Comparison of ENCODE assay signal across 2 cellular contexts in the genomic region with DNA sequence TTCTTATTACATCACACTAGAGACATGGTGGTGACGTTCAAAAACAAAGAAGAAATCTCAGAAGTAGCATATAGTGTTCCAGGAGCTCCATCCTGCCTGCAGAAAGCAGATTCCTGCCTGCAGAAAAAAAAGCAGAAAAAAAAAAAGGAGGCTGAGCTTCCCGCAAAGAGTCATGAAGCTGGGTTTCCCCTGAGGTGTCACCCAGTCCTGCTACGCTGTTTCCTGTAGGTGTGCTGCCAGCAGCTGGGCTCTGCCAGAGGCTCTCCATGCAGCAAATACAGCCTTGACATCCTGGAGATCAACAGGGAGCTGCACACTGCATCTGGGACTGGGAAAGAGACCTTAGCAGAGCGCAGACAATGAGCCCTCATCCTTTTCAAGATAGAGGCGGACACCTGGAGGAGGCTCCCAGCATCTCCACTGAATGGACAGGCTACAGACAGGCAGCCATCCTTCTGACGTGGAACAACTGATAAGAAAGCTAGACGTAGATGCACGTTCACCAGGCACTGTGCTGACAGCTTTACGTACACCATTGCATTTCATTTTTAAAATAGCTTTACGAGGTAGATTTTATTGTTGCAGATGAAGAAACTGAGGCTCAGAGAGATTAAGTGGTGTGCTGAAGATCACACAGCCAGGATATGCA.
TF ChIP-seq lines count a peak whose summit lies in the region.

No MANE protein-coding gene starts in this region.

TF ChIP-seq in liver, 16 proteins besides CTCF, POLR2A, EP300 and RAD21:
- TF ChIP-seq, protein P1, sequence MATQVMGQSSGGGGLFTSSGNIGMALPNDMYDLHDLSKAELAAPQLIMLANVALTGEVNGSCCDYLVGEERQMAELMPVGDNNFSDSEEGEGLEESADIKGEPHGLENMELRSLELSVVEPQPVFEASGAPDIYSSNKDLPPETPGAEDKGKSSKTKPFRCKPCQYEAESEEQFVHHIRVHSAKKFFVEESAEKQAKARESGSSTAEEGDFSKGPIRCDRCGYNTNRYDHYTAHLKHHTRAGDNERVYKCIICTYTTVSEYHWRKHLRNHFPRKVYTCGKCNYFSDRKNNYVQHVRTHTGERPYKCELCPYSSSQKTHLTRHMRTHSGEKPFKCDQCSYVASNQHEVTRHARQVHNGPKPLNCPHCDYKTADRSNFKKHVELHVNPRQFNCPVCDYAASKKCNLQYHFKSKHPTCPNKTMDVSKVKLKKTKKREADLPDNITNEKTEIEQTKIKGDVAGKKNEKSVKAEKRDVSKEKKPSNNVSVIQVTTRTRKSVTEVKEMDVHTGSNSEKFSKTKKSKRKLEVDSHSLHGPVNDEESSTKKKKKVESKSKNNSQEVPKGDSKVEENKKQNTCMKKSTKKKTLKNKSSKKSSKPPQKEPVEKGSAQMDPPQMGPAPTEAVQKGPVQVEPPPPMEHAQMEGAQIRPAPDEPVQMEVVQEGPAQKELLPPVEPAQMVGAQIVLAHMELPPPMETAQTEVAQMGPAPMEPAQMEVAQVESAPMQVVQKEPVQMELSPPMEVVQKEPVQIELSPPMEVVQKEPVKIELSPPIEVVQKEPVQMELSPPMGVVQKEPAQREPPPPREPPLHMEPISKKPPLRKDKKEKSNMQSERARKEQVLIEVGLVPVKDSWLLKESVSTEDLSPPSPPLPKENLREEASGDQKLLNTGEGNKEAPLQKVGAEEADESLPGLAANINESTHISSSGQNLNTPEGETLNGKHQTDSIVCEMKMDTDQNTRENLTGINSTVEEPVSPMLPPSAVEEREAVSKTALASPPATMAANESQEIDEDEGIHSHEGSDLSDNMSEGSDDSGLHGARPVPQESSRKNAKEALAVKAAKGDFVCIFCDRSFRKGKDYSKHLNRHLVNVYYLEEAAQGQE (IDR thresholded peaks at IDR 0.05) = no peak
- TF ChIP-seq HNF4A (conservative IDR thresholded peaks at IDR 0.05) = no peak
- TF ChIP-seq NR2F2 (IDR thresholded peaks at IDR 0.05) = peak; percentile 12
- no peak for TF ChIP-seq RXRA (IDR thresholded peaks at IDR 0.05)

TF ChIP-seq in HepG2, 621 proteins besides CTCF, POLR2A, EP300 and RAD21 (continued from another document):
- TF ChIP-seq ZNF407 (CRISPR knock-in tag; IDR thresholded peaks at IDR 0.05; ENCODE audit: not compliant biosample characterization) = no peak
- TF ChIP-seq ZFX (CRISPR knock-in tag; IDR thresholded peaks at IDR 0.05; ENCODE audit: low read depth) = no peak
- no peak for TF ChIP-seq DPF2 (CRISPR knock-in tag; IDR thresholded peaks at IDR 0.05; ENCODE audit: borderline replicate concordance, low read depth)
- no peak for TF ChIP-seq ZNF546 (CRISPR knock-in tag; conservative IDR thresholded peaks at IDR 0.05)
- no peak for TF ChIP-seq MBD4 (IDR thresholded peaks at IDR 0.05; ENCODE audit: borderline replicate concordance, low read length)
- TF ChIP-seq, protein P2, sequence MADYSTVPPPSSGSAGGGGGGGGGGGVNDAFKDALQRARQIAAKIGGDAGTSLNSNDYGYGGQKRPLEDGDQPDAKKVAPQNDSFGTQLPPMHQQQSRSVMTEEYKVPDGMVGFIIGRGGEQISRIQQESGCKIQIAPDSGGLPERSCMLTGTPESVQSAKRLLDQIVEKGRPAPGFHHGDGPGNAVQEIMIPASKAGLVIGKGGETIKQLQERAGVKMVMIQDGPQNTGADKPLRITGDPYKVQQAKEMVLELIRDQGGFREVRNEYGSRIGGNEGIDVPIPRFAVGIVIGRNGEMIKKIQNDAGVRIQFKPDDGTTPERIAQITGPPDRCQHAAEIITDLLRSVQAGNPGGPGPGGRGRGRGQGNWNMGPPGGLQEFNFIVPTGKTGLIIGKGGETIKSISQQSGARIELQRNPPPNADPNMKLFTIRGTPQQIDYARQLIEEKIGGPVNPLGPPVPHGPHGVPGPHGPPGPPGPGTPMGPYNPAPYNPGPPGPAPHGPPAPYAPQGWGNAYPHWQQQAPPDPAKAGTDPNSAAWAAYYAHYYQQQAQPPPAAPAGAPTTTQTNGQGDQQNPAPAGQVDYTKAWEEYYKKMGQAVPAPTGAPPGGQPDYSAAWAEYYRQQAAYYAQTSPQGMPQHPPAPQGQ (CRISPR knock-in tag; IDR thresholded peaks at IDR 0.05; ENCODE audit: borderline replicate concordance) = no peak
- TF ChIP-seq ZNF564 (CRISPR knock-in tag; IDR thresholded peaks at IDR 0.05) = no peak
